In genomic region chr20:48841196-48841860, GRCh38 we compare ENCODE assay signal across 31 cellular contexts. TPM values are rescaled to one million over a fixed set of nuclear protein-coding genes. Genes with fewer than 3 reads are reported as not detected.
DNase-seq lines count a peak whose midpoint lies in the region; ATAC-seq, FAIRE-seq and TF ChIP-seq lines count a peak whose summit lies in the region.
"Had no signal": no experiment of that assay in that cellular context is flagged by ENCODE, and none has a peak within 500 bp of the region (broad histone marks: within the 10 kb centered on the region; RNA-seq: fewer than 3 reads in every experiment).

No MANE protein-coding gene starts in this region.

- H2BK12ac ChIP-seq in mesenchymal stem cell (ENCODE audit: low read length in 2 of 2), result no peak overlapping the region

- H2AFZ ChIP-seq in mesenchymal stem cell (ENCODE audit: low read depth, low read length), result no peak overlapping the region

- WGBS in A549 (ENCODE audit: missing lambda C conversion rate), result 66% methylated on average over 7 of the region's 7 CpGs
- 94% methylated on average over 5 of the region's 7 CpGs for WGBS in mesenchymal stem cell

- no peak overlapping the region for H3K4me3 ChIP-seq in A549
- H3K4me3 ChIP-seq in HEK293 (ENCODE audit: low read depth, low read length), result no peak overlapping the region
- no peak overlapping the region for H3K4me3 ChIP-seq in SJSA1
- H3K4me3 ChIP-seq in mesenchymal stem cell (ENCODE audit: insufficient read depth in 1 of 2, low read depth in 1 of 2, low read length in 2 of 2), result no peak overlapping the region
- H3K4me3 ChIP-seq: coronary artery, lung, testis, uterus had no signal

- no peak overlapping the region for H3K18ac ChIP-seq in mesenchymal stem cell (ENCODE audit: low read depth in 1 of 2, low read length in 2 of 2)

- H3K79me1 ChIP-seq in mesenchymal stem cell (replicated peaks; ENCODE audit: low read length, poor library complexity, severe bottlenecking), result no peaks in the 10 kb centered on the region

- TF ChIP-seq CTCF in A549 (IDR thresholded peaks at IDR 0.05), result no peak
- TF ChIP-seq CTCF in HEK293 (tag by site-specific recombination; IDR thresholded peaks at IDR 0.05), result no peak

- no peak overlapping the region for H4K8ac ChIP-seq in mesenchymal stem cell (ENCODE audit: low read length)

- no peak overlapping the region for H3K23ac ChIP-seq in mesenchymal stem cell (ENCODE audit: low read length in 2 of 2)

- no peaks in the 10 kb centered on the region for H3K9me3 ChIP-seq in A549
- H3K9me3 ChIP-seq in HEK293 (ENCODE audit: control insufficient read depth, insufficient read depth, low read depth, low read length), result no peaks in the 10 kb centered on the region
- H3K9me3 ChIP-seq in SJSA1 (replicated peaks), result no peaks in the 10 kb centered on the region
- no peaks in the 10 kb centered on the region for H3K9me3 ChIP-seq in mesenchymal stem cell (ENCODE audit: control insufficient read depth, low read length)
- H3K9me3 ChIP-seq: testis, uterus had no signal

- peak; percentile 49 to 51; a peak in 5 of 6 replicates for ATAC-seq in A549
- ATAC-seq: activated CD4-positive, CD25-positive, alpha-beta regulatory T cell treated with anti-CD3 and anti-CD28 coated beads, Interleukin-2, amount 50 U/mL, for 24 hours; activated T-helper 17 cell treated with anti-CD3 and anti-CD28 coated beads, Interleukin-2, amount 50 U/mL, for 72 hours; CD8-positive, alpha-beta T cell; effector memory CD8-positive, alpha-beta T cell; sciatic nerve had no signal

- H3K4me1 ChIP-seq in A549, result peaks cover 43% of the 10 kb centered on the region
- no peaks in the 10 kb centered on the region for H3K4me1 ChIP-seq in HEK293 (ENCODE audit: control insufficient read depth, insufficient read depth, low read length)
- peaks cover 39% of the 10 kb centered on the region for H3K4me1 ChIP-seq in SJSA1 (replicated peaks)
- H3K4me1 ChIP-seq in mesenchymal stem cell (ENCODE audit: control insufficient read depth, insufficient read depth, low read depth, low read length), result peaks cover 3% of the 10 kb centered on the region
- H3K4me1 ChIP-seq: testis, uterus had no signal

- FAIRE-seq in A549 (lab: Jason Lieb, UNC) (no peak), GM12891 (lab: Jason Lieb, UNC) (no peak)
- FAIRE-seq: A204.1, bronchial epithelial cell, frontal cortex, GM18507, TTC549 had no signal

- H3K4me2 ChIP-seq in A549 (peak overlapping the region; percentile 53), mesenchymal stem cell (ENCODE audit: low read length, poor library complexity, severe bottlenecking) (peak overlapping the region; percentile 60)

- H3K27ac ChIP-seq in A549 (peak overlapping the region; percentile 70 to 79), HEK293 (ENCODE audit: extremely low read depth, low read depth, low read length) (no peak overlapping the region), SJSA1 (peak overlapping the region; percentile 80), mesenchymal stem cell (ENCODE audit: low read length, poor library complexity, severe bottlenecking) (peak overlapping the region; percentile 39)
- H3K27ac ChIP-seq: coronary artery, HL-60, testis, uterus had no signal

- H3K36me3 ChIP-seq in HEK293 (ENCODE audit: control insufficient read depth in 2 of 2, insufficient read depth in 1 of 2, low read length in 2 of 2) (no peaks in the 10 kb centered on the region), SJSA1 (no peaks in the 10 kb centered on the region), mesenchymal stem cell (ENCODE audit: control insufficient read depth in 1 of 2, insufficient read depth in 2 of 2, low read depth in 1 of 2, low read length in 2 of 2) (no peaks in the 10 kb centered on the region)
- H3K36me3 ChIP-seq: uterus had no signal

- no peak overlapping the region for H3K9ac ChIP-seq in mesenchymal stem cell (ENCODE audit: low read length)

- DNase-seq in A549 (ENCODE audit: low read depth in 1 of 2, low spot score in 1 of 2) (no peak), SJSA1 (ENCODE audit: low read depth in 1 of 2, low spot score in 2 of 2) (no peak), mesenchymal stem cell (no peak), NCI-H2196 treated with DMSO at 0.1 percent for 48 hours (lab: John Stamatoyannopoulos, UW; ENCODE audit: unreplicated experiment) (no peak), SIG-M5 (lab: John Stamatoyannopoulos, UW) (no peak), GM12891 (ENCODE audit: insufficient read length, low spot score) (no peak), DMS53 treated with DMSO at 0.1 percent for 48 hours (lab: John Stamatoyannopoulos, UW; ENCODE audit: unreplicated experiment) (no peak)
- DNase-seq: activated CD4-positive, alpha-beta memory T cell treated with anti-CD3 and anti-CD28 coated beads, Interleukin-2, amount 10 ng/mL, durations not matched to agents 7 days and 5 days; CD8-positive, alpha-beta T cell; DMS153; effector memory CD8-positive, alpha-beta T cell; GF-D8; NCI-H1048; NCI-H187 treated with DMSO at 0.1 percent for 48 hours; NCI-H2171 treated with DMSO at 0.1 percent for 48 hours; NCI-H524; stimulated activated naive CD4-positive, alpha-beta T cell treated with Interleukin-2 at 50 U/mL for 16 hours; testis; uterus had no signal

- CTCF ChIA-PET in A549 (lab: Yijun Ruan, JAX) (interaction anchor here (1.0 to 1.5 kb wide), 8 partner anchors 9 to 185 kb away, joined by 3 to 7 read pairs (median 3); partner anchors contain the start of gene PREX1), HEK293 (lab: Yijun Ruan, JAX) (interaction anchor here (1.7 kb wide), 1 partner anchor 184 kb away, joined by 5 read pairs; no protein-coding TSS in a partner anchor)

- TF ChIP-seq RAD21 in A549 (conservative IDR thresholded peaks at IDR 0.05 in 1 of 2, IDR thresholded peaks at IDR 0.05 in 1 of 2), result no peak

- H2AK5ac ChIP-seq in mesenchymal stem cell (ENCODE audit: low read length, severe bottlenecking), result no peak overlapping the region

- H2BK5ac ChIP-seq in mesenchymal stem cell (ENCODE audit: low read depth, low read length, poor library complexity, severe bottlenecking), result no peak overlapping the region

- H3K14ac ChIP-seq in mesenchymal stem cell (ENCODE audit: low read length in 2 of 2), result no peak overlapping the region

- no peak for TF ChIP-seq EP300 in A549 (IDR thresholded peaks at IDR 0.05)

- H3K4ac ChIP-seq in mesenchymal stem cell (ENCODE audit: low read depth in 1 of 2, low read length in 2 of 2), result no peak overlapping the region

- no peak overlapping the region for H4K91ac ChIP-seq in mesenchymal stem cell (ENCODE audit: low read length)

- POLR2A ChIA-PET in A549 (lab: Yijun Ruan, JAX), result interaction anchor here (0.6 to 1.5 kb wide), 5 partner anchors 9 to 81 kb away, joined by 3 to 8 read pairs (median 4); partner anchors contain the start of gene PREX1
- POLR2A ChIA-PET in HEK293 (lab: Yijun Ruan, JAX), result no interaction called here

- H3K27me3 ChIP-seq in SJSA1 (replicated peaks), result no peaks in the 10 kb centered on the region
- H3K27me3 ChIP-seq in mesenchymal stem cell (ENCODE audit: control insufficient read depth in 1 of 2, insufficient read depth in 1 of 2, low read length in 2 of 2), result peaks cover 0 to 25% of the 10 kb centered on the region in 2 experiments
- H3K27me3 ChIP-seq: testis, uterus had no signal

- no peak overlapping the region for H2BK120ac ChIP-seq in mesenchymal stem cell (ENCODE audit: low read depth, low read length)

- H2BK15ac ChIP-seq in mesenchymal stem cell (ENCODE audit: low read depth, poor library complexity, severe bottlenecking), result no peak overlapping the region

- no peak for TF ChIP-seq POLR2A in A549 (IDR thresholded peaks at IDR 0.05; ENCODE audit: low read length)
- no peak for TF ChIP-seq POLR2A in GM12891 (IDR thresholded peaks at IDR 0.05; ENCODE audit: low read depth, low read length)

TF ChIP-seq in A549, 52 proteins besides CTCF, POLR2A, EP300 and RAD21:
- TF ChIP-seq ZFP36 (IDR thresholded peaks at IDR 0.05; ENCODE audit: borderline replicate concordance, partially characterized antibody) (no peak), MAFK (IDR thresholded peaks at IDR 0.05; ENCODE audit: partially characterized antibody) (peak; percentile 73)

TF ChIP-seq in HEK293, 187 proteins besides CTCF, POLR2A, EP300 and RAD21 (continues in another document):
- 0 out of 2 replicates have a peak, but pooled peaks have one; percentile 60 for TF ChIP-seq KLF7 (tag by site-specific recombination; IDR thresholded peaks at IDR 0.05; ENCODE audit: borderline replicate concordance)
- TF ChIP-seq ZBTB17 (tag by site-specific recombination; IDR thresholded peaks at IDR 0.05), result peak; percentile 20; the same call in 1 of the 2 replicates
- no peak for TF ChIP-seq ZNF704 (tag by site-specific recombination; IDR thresholded peaks at IDR 0.05)

TF ChIP-seq in GM12891, 5 proteins besides CTCF, POLR2A, EP300 and RAD21:
- TF ChIP-seq TAF1 (IDR thresholded peaks at IDR 0.05; ENCODE audit: low read depth, low read length) (no peak), POU2F2 (IDR thresholded peaks at IDR 0.05; ENCODE audit: low read depth, low read length) (no peak), POLR2AphosphoS5 (IDR thresholded peaks at IDR 0.05; ENCODE audit: low read depth, low read length) (no peak)

RNA-seq across cellular contexts. Expression of gene PREX1, which starts 13.5 kb away (rescaled TPM):
- polyA plus RNA-seq in A549 (2011; rRNA removed), result 3.6 and 4.3 TPM in 2 replicates
- polyA plus RNA-seq in A549 (2012; cell fraction: cytosol; rRNA removed), result 9.7 and 13.2 TPM in 2 replicates
- polyA plus RNA-seq in A549 (2012; cell fraction: nucleus; rRNA removed), result 19.4 and 21.9 TPM in 2 replicates
- 4.2 to 5.2 TPM (median 5.0 TPM) in 3 replicates for polyA plus RNA-seq in A549 (2017; fragmentation: RNase III; extraction: RNeasy Plus Mini Kit Qiagen cat#74134 plus additional on column Dnase treatment)
- polyA minus RNA-seq in A549 (2011; rRNA and poly(A)+ RNA removed), result 5.0 and 5.5 TPM in 2 replicates
- 27.5 and 34.3 TPM in 2 replicates for total RNA-seq in SJSA1 (2014; rRNA removed; shearing (Covaris generic))
- polyA plus RNA-seq in mesenchymal stem cell (2013, experiment 1 of 2), result 0.77 TPM
- polyA plus RNA-seq in mesenchymal stem cell (2013, experiment 2 of 2), result 0.84 TPM
- 54.9 TPM for polyA plus RNA-seq in GM12891 (2012; ENCODE audit: low read depth, missing spikeins)
